18 cellular contexts compared by ENCODE assay signal in the genomic region with DNA sequence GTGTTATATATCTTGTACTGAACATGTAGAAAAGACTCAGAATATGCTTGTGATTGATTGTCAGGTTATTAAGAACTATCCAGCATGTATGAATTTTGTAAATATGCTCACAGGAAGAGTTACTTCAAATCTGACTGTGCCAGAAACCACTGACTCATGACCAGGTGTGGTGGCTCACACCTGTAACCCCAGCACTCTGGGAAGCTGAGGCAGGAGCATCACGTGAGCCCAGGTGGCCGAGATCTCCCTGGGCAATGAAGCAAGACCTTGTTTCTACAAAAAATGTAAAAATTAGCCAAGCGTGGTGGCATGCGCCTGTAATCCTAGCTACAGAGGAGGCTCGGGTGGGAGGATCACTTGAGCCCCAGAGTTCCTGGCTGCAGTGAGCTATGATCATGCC.
A peak's percentile ranks its signal among the peaks of the same experiment; 100 is the strongest.
DNase-seq lines count a peak whose midpoint lies in the region; ATAC-seq and TF ChIP-seq lines count a peak whose summit lies in the region.
"Had no signal": no experiment of that assay in that cellular context is flagged by ENCODE, and none has a peak within 500 bp of the region (broad histone marks: within the 10 kb centered on the region; RNA-seq: fewer than 3 reads in every experiment).

No MANE protein-coding gene starts in this region.

- H3K27me3 ChIP-seq in mammary epithelial cell (ENCODE audit: insufficient read depth, low read length) (no peaks in the 10 kb centered on the region), breast epithelium (no peaks in the 10 kb centered on the region), foreskin keratinocyte (no peaks in the 10 kb centered on the region), PC-3 (ENCODE audit: low read length) (no peaks in the 10 kb centered on the region)
- H3K27me3 ChIP-seq: SJCRH30 had no signal

- H3K36me3 Mint-ChIP-seq in activated CD4-positive, alpha-beta T cell treated with anti-CD3 and anti-CD28 coated beads for 36 hours (ENCODE audit: low read depth), result no peaks in the 10 kb centered on the region

- H3K79me2 ChIP-seq in mammary epithelial cell (ENCODE audit: insufficient read depth, low read length) (no peaks in the 10 kb centered on the region), PC-3 (ENCODE audit: low read length) (no peaks in the 10 kb centered on the region)

- H3K9ac ChIP-seq in mammary epithelial cell (ENCODE audit: insufficient read depth, low read length), result no peak overlapping the region
- H3K9ac ChIP-seq in PC-3 (ENCODE audit: low read length), result no peak overlapping the region

- no TSS peak for BruUV-seq in mammary epithelial cell (replicated peaks; lab: Mats Ljungman, UMichigan)
- BruUV-seq in PC-3 (replicated peaks; lab: Mats Ljungman, UMichigan), result no TSS peak

- no peaks in the 10 kb centered on the region for H3K27me3 Mint-ChIP-seq in activated CD4-positive, alpha-beta T cell treated with anti-CD3 and anti-CD28 coated beads for 36 hours

- DNase-seq in mammary epithelial cell (peak; percentile 39), breast epithelium (ENCODE audit: low spot score in 2 of 2) (no peak), NAMALWA (ENCODE audit: low spot score) (peak; percentile 18), foreskin keratinocyte (peak; percentile 5 to 40), PC-3 (no peak)
- no peak for DNase-seq in activated CD4-positive, alpha-beta T cell treated with anti-CD3 and anti-CD28 coated beads for 36 hours
- DNase-seq in activated CD4-positive, alpha-beta T cell treated with anti-CD3 and anti-CD28 coated beads, Interleukin-2, amount 50 U/mL, for 1 hour, result no peak
- DNase-seq: DMS 273 treated with DMSO at 0.1 percent for 48 hours, DND-41, H7, HFFc6, NCI-H1417 treated with DMSO at 0.1 percent for 48 hours, NCI-H187 treated with DMSO at 0.1 percent for 48 hours, NCI-H2227 treated with DMSO at 0.1 percent for 48 hours, NCI-H510A treated with DMSO at 0.1 percent for 48 hours had no signal

- TF ChIP-seq POLR2A in breast epithelium (IDR thresholded peaks at IDR 0.05), result no peak

- dilution Hi-C loops in mammary epithelial cell (cut with HindIII; ENCODE audit: low sequenced_read_pairs), result no loop called here

- H2AFZ ChIP-seq in mammary epithelial cell (ENCODE audit: low read depth, low read length) (no peak overlapping the region), PC-3 (ENCODE audit: low read length) (no peak overlapping the region)

- H3K4me2 ChIP-seq in mammary epithelial cell (ENCODE audit: insufficient read depth, low read depth, low read length) (no peak overlapping the region), PC-3 (ENCODE audit: low read length) (no peak overlapping the region)

- H3K27ac Mint-ChIP-seq in activated CD4-positive, alpha-beta T cell treated with anti-CD3 and anti-CD28 coated beads for 36 hours, result no peak overlapping the region
- H3K27ac Mint-ChIP-seq: HFFc6 had no signal

- no peak overlapping the region for H3K4me3 Mint-ChIP-seq in activated CD4-positive, alpha-beta T cell treated with anti-CD3 and anti-CD28 coated beads for 36 hours
- H3K4me3 Mint-ChIP-seq: HFFc6 had no signal

- in situ Hi-C loops in mammary epithelial cell (cut with MboI; ENCODE audit: low sequenced_read_pairs in 2 of 2), result no loop called here

- H3K4me3 ChIP-seq in mammary epithelial cell (replicated peaks in 1 of 3; ENCODE audit: insufficient read depth in 1 of 3, low read depth in 2 of 3, low read length in 3 of 3), result no peak overlapping the region
- no peak overlapping the region for H3K4me3 ChIP-seq in breast epithelium
- no peak overlapping the region for H3K4me3 ChIP-seq in PC-3 (ENCODE audit: low read length)
- H3K4me3 ChIP-seq: SJCRH30 had no signal

- H3K4me1 Mint-ChIP-seq in activated CD4-positive, alpha-beta T cell treated with anti-CD3 and anti-CD28 coated beads for 36 hours, result no peaks in the 10 kb centered on the region

- CTCF ChIA-PET in mammary epithelial cell (lab: Charles Lee; ENCODE audit: low non-redundant PET), result no interaction called here
- CTCF ChIA-PET in PC-3 (lab: Charles Lee), result no interaction called here
- CTCF ChIA-PET in activated CD4-positive, alpha-beta T cell treated with anti-CD3 and anti-CD28 coated beads for 36 hours (lab: Charles Lee), result no interaction called here

- 100% methylated on average over 5 of the region's 5 CpGs for WGBS in mammary epithelial cell (ENCODE audit: low coverage, missing lambda C conversion rate)

- POLR2A ChIA-PET in PC-3 (lab: Charles Lee; ENCODE audit: unreplicated experiment), result no interaction called here
- POLR2A ChIA-PET in activated CD4-positive, alpha-beta T cell treated with anti-CD3 and anti-CD28 coated beads for 36 hours (lab: Charles Lee), result no interaction called here

- H3K9me2 ChIP-seq in PC-3 (replicated peaks; ENCODE audit: low read length), result no peaks in the 10 kb centered on the region

- H3K9me3 Mint-ChIP-seq in activated CD4-positive, alpha-beta T cell treated with anti-CD3 and anti-CD28 coated beads for 36 hours (ENCODE audit: low read depth), result no peaks in the 10 kb centered on the region
- H3K9me3 Mint-ChIP-seq: HFFc6 had no signal

- intact Hi-C loops in mammary epithelial cell (cut with micrococcal nuclease) (no loop called here), breast epithelium (cut with DNase I; ENCODE audit: low total_unique reads) (loop anchor here (10.0 kb wide), 1 partner anchor 133 kb away; no protein-coding TSS in a partner anchor), PC-3 (cut with micrococcal nuclease) (no loop called here)
- intact Hi-C loops in activated CD4-positive, alpha-beta T cell treated with anti-CD3 and anti-CD28 coated beads for 36 hours (cut with DNase I, micrococcal nuclease), result loop anchor here in 1 of 2 experiments (10.0 kb wide), 1 partner anchor 173 kb away; no protein-coding TSS in a partner anchor

- H3K27ac ChIP-seq in mammary epithelial cell (ENCODE audit: insufficient read depth, low read depth, low read length) (no peak overlapping the region), breast epithelium (no peak overlapping the region), foreskin keratinocyte (peak overlapping the region; percentile 19), PC-3 (ENCODE audit: low read length) (no peak overlapping the region)
- H3K27ac ChIP-seq: 22Rv1, SJCRH30 had no signal

- H3K9me3 ChIP-seq in mammary epithelial cell (replicated peaks; ENCODE audit: insufficient read depth, low read length) (no peaks in the 10 kb centered on the region), breast epithelium (no peaks in the 10 kb centered on the region), PC-3 (ENCODE audit: low read length) (no peaks in the 10 kb centered on the region)
- H3K9me3 ChIP-seq: SJCRH30 had no signal

- H3K4me1 ChIP-seq in mammary epithelial cell (ENCODE audit: insufficient read depth, low read length) (no peaks in the 10 kb centered on the region), breast epithelium (no peaks in the 10 kb centered on the region), foreskin keratinocyte (no peaks in the 10 kb centered on the region), PC-3 (ENCODE audit: insufficient read depth, low read length) (no peaks in the 10 kb centered on the region)

- no peaks in the 10 kb centered on the region for H3F3A ChIP-seq in PC-3 (ENCODE audit: low read length, unreplicated experiment)

- H3K36me3 ChIP-seq in mammary epithelial cell (ENCODE audit: insufficient read depth, low read length), result no peaks in the 10 kb centered on the region
- no peaks in the 10 kb centered on the region for H3K36me3 ChIP-seq in breast epithelium
- H3K36me3 ChIP-seq in PC-3 (ENCODE audit: low read depth, low read length), result no peaks in the 10 kb centered on the region
- H3K36me3 ChIP-seq: SJCRH30 had no signal

- peak; percentile 57 for ATAC-seq in foreskin keratinocyte
- ATAC-seq in PC-3, result no peak
- no peak for ATAC-seq in activated CD4-positive, alpha-beta T cell treated with anti-CD3 and anti-CD28 coated beads for 36 hours
- ATAC-seq in GM21825 (IDR thresholded peaks at IDR 0.05; ENCODE audit: unreplicated experiment), result no peak

- no peaks in the 10 kb centered on the region for H4K20me1 ChIP-seq in mammary epithelial cell (ENCODE audit: insufficient read depth, low read length)
- H4K20me1 ChIP-seq in PC-3 (ENCODE audit: low read length), result no peaks in the 10 kb centered on the region

- TF ChIP-seq CTCF in mammary epithelial cell (conservative IDR thresholded peaks at IDR 0.05 in 1 of 2, IDR thresholded peaks at IDR 0.05 in 1 of 2; ENCODE audit: extremely low read depth in 1 of 2, insufficient read depth in 1 of 2, low read depth in 1 of 2, low read length in 2 of 2) (no peak), breast epithelium (IDR thresholded peaks at IDR 0.05) (no peak), foreskin keratinocyte (conservative IDR thresholded peaks at IDR 0.05) (no peak), PC-3 (conservative IDR thresholded peaks at IDR 0.05; ENCODE audit: low read depth, low read length) (no peak)

Comparison
In these comparisons a context has a peak if more than half of its experiments do, and no peak if none do; other contexts are left out.
1. DNase-seq: peak in mammary epithelial cell (single experiment), NAMALWA (single experiment) and foreskin keratinocyte (2 of 2); none in breast epithelium (0 of 2), PC-3 (single experiment), activated CD4-positive, alpha-beta T cell treated with anti-CD3 and anti-CD28 coated beads for 36 hours (single experiment) and activated CD4-positive, alpha-beta T cell treated with anti-CD3 and anti-CD28 coated beads, Interleukin-2, amount 50 U/mL, for 1 hour (single experiment).